In the genomic region with DNA sequence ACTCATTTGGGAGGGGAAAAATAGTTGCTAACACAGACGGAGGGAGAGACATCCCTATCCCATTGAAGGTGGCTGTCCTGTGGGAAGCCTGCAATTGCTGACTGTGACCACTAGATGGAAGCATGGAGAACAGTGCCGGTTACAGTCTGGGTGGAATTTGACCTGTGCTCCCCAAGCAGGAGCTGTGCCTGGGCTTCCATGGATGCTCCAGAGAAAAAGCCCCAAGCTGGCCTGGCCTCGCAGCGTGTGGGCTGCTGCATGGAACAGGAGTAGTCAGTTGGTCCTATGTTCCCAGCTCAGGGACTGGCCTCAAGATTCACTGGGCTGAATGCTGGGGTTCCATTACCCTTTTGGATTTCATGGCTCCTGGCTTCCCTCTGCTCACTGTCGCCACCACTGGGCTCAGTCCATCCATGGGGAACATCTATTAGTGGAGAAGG, we compare ENCODE assay signal across 7 cellular contexts.
DNase-seq lines count a peak whose midpoint lies in the region; ATAC-seq and TF ChIP-seq lines count a peak whose summit lies in the region.

No MANE protein-coding gene starts in this region.

- H3K36me3 ChIP-seq in GM06990 (ENCODE audit: control insufficient read depth, insufficient read depth, low read length) (no peaks in the 10 kb centered on the region), SJSA1 (no peaks in the 10 kb centered on the region)

- no peak overlapping the region for H3K27ac ChIP-seq in SJSA1

- no peak for DNase-seq in GM06990 (ENCODE audit: extremely low read depth, insufficient read length)
- peak; percentile 19 to 50 for DNase-seq in SJSA1 (ENCODE audit: low read depth in 1 of 2, low spot score in 2 of 2)
- peak; percentile 12 for DNase-seq in astrocyte of the spinal cord (ENCODE audit: low read depth, low spot score)
- peak; percentile 79 for DNase-seq in iPS-NIHi7 (ENCODE audit: extremely low spot score)
- DNase-seq in stimulated activated CD4-positive, alpha-beta T cell treated with anti-CD3 and anti-CD28 coated beads, Interleukin-4, amount 100 ng/mL, for 1 hour: peak; percentile 6

- TF ChIP-seq RAD21 in Ishikawa (IDR thresholded peaks at IDR 0.05; ENCODE audit: low read depth): peak; percentile 40; the same call in 1 of the 2 replicates

- in situ Hi-C loops in astrocyte of the spinal cord (cut with HindIII; ENCODE audit: low sequenced_read_pairs): no loop called here

- TF ChIP-seq CTCF in GM06990 (IDR thresholded peaks at IDR 0.05; ENCODE audit: insufficient read depth, low read length, poor library complexity, severe bottlenecking): peak; percentile 96
- peak; percentile 96 for TF ChIP-seq CTCF in astrocyte of the spinal cord (IDR thresholded peaks at IDR 0.05; ENCODE audit: low read depth, low read length)

- H3K27me3 ChIP-seq in GM06990 (replicated peaks; ENCODE audit: control insufficient read depth, insufficient read depth, low read length): no peaks in the 10 kb centered on the region
- H3K27me3 ChIP-seq in SJSA1 (replicated peaks): no peaks in the 10 kb centered on the region

- no peak overlapping the region for H3K4me3 ChIP-seq in GM06990 (replicated peaks; ENCODE audit: low read depth, low read length)
- H3K4me3 ChIP-seq in SJSA1: no peak overlapping the region
- no peak overlapping the region for H3K4me3 ChIP-seq in astrocyte of the spinal cord (ENCODE audit: low read depth, low read length)

- no peaks in the 10 kb centered on the region; the same call in 1 of the 2 replicates for H3K9me3 ChIP-seq in SJSA1 (replicated peaks)

- ATAC-seq in HG03439 (IDR thresholded peaks at IDR 0.05; ENCODE audit: unreplicated experiment): no peak

- TF ChIP-seq EP300 in Ishikawa (IDR thresholded peaks at IDR 0.05; ENCODE audit: borderline replicate concordance): no peak

- no peaks in the 10 kb centered on the region for H3K4me1 ChIP-seq in SJSA1 (replicated peaks)

TF ChIP-seq in Ishikawa, 13 proteins besides CTCF, POLR2A, EP300 and RAD21:
- no peak for TF ChIP-seq TAF1 (IDR thresholded peaks at IDR 0.05; ENCODE audit: low read depth)
- TF ChIP-seq, protein P1, sequence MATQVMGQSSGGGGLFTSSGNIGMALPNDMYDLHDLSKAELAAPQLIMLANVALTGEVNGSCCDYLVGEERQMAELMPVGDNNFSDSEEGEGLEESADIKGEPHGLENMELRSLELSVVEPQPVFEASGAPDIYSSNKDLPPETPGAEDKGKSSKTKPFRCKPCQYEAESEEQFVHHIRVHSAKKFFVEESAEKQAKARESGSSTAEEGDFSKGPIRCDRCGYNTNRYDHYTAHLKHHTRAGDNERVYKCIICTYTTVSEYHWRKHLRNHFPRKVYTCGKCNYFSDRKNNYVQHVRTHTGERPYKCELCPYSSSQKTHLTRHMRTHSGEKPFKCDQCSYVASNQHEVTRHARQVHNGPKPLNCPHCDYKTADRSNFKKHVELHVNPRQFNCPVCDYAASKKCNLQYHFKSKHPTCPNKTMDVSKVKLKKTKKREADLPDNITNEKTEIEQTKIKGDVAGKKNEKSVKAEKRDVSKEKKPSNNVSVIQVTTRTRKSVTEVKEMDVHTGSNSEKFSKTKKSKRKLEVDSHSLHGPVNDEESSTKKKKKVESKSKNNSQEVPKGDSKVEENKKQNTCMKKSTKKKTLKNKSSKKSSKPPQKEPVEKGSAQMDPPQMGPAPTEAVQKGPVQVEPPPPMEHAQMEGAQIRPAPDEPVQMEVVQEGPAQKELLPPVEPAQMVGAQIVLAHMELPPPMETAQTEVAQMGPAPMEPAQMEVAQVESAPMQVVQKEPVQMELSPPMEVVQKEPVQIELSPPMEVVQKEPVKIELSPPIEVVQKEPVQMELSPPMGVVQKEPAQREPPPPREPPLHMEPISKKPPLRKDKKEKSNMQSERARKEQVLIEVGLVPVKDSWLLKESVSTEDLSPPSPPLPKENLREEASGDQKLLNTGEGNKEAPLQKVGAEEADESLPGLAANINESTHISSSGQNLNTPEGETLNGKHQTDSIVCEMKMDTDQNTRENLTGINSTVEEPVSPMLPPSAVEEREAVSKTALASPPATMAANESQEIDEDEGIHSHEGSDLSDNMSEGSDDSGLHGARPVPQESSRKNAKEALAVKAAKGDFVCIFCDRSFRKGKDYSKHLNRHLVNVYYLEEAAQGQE (IDR thresholded peaks at IDR 0.05; ENCODE audit: low read depth): no peak
- TF ChIP-seq FOXM1 (IDR thresholded peaks at IDR 0.05; ENCODE audit: borderline replicate concordance, low read depth): no peak
- TF ChIP-seq, protein P2, sequence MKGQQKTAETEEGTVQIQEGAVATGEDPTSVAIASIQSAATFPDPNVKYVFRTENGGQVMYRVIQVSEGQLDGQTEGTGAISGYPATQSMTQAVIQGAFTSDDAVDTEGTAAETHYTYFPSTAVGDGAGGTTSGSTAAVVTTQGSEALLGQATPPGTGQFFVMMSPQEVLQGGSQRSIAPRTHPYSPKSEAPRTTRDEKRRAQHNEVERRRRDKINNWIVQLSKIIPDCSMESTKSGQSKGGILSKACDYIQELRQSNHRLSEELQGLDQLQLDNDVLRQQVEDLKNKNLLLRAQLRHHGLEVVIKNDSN (IDR thresholded peaks at IDR 0.05): no peak
- no peak for TF ChIP-seq TEAD4 (IDR thresholded peaks at IDR 0.05)
- TF ChIP-seq YY1 (IDR thresholded peaks at IDR 0.05; ENCODE audit: low read depth): no peak
- no peak for TF ChIP-seq NFIC (IDR thresholded peaks at IDR 0.05)
- no peak for TF ChIP-seq CEBPB (IDR thresholded peaks at IDR 0.05)
- TF ChIP-seq CREB1 (IDR thresholded peaks at IDR 0.05; ENCODE audit: low read depth): no peak
- TF ChIP-seq TCF12 (IDR thresholded peaks at IDR 0.05; ENCODE audit: low read depth): no peak
- TF ChIP-seq, protein P3, sequence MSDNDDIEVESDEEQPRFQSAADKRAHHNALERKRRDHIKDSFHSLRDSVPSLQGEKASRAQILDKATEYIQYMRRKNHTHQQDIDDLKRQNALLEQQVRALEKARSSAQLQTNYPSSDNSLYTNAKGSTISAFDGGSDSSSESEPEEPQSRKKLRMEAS (IDR thresholded peaks at IDR 0.05): no peak
- no peak for TF ChIP-seq ZBTB7A (IDR thresholded peaks at IDR 0.05; ENCODE audit: low read depth)
- TF ChIP-seq EGR1 (IDR thresholded peaks at IDR 0.05): no peak
